12 cellular contexts compared by ENCODE assay signal in the genomic region with DNA sequence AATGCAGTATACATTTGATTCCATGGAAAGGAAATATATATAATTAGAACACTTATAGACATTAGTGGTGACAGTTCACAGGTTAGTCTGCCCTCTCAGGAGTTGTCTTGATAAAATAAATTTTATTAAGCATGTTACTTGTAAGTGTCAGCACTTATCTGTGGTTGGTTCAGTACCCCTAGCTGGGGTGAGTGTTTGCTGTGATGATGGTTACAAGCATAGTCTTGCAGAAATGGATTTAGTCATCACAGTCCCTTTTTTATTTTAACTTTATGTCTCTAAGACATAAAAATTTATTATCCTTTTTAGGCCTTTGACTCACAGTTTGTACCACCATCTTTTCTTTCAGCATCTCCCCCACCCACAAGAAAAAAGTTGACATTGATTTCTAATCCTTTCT. TPM values are rescaled to one million over a fixed set of nuclear protein-coding genes. Genes with fewer than 3 reads are reported as not detected.
A peak's percentile ranks its signal among the peaks of the same experiment; 100 is the strongest.
DNase-seq lines count a peak whose midpoint lies in the region; FAIRE-seq and TF ChIP-seq lines count a peak whose summit lies in the region.
"Had no signal": no experiment of that assay in that cellular context is flagged by ENCODE, and none has a peak within 500 bp of the region (broad histone marks: within the 10 kb centered on the region; RNA-seq: fewer than 3 reads in every experiment).

No MANE protein-coding gene starts in this region.

- peaks cover 8% of the 10 kb centered on the region for H3K36me3 Mint-ChIP-seq in activated naive CD4-positive, alpha-beta T cell treated with anti-CD3 and anti-CD28 coated beads, Interleukin-2, amount 50 U/mL, for 24 hours
- peaks cover 31% of the 10 kb centered on the region for H3K36me3 Mint-ChIP-seq in T-helper 2 cell treated with Interferon-gamma antibody and Interleukin-4, amounts not matched to agents 5 μg/mL and 100 μg/mL, for 36 hours (ENCODE audit: low read depth)
- peaks cover 0 to 9% (median 3%) of the 10 kb centered on the region in 3 donors for H3K36me3 Mint-ChIP-seq in immature natural killer cell

- no peaks in the 10 kb centered on the region for H3K9me3 ChIP-seq in transverse colon
- H3K9me3 ChIP-seq: BE2C, pancreas had no signal

- in situ Hi-C loops in transverse colon (cut with MboI; ENCODE audit: low pct_ligation_motif_present in 1 of 4, low pct_unique_long_range_greater_than_20kb in 1 of 4, low sequenced_read_pairs in 3 of 4): no loop called here

- intact Hi-C loops in transverse colon (cut with DNase I; ENCODE audit: low total_unique reads): no loop called here

- H3K36me3 ChIP-seq in transverse colon: no peaks in the 10 kb centered on the region
- H3K36me3 ChIP-seq: BE2C, pancreas had no signal

- H3K27ac ChIP-seq in transverse colon: peak overlapping the region; percentile 66 to 76 (median 70)

- no peak for FAIRE-seq in RCC 7860 (lab: Jason Lieb, UNC)
- FAIRE-seq: endometrium, pancreas had no signal

- no peak for TF ChIP-seq EP300 in transverse colon (IDR thresholded peaks at IDR 0.05; ENCODE audit: low read depth)

- H3K4me1 ChIP-seq in transverse colon: peaks cover 45 to 81% (median 52%) of the 10 kb centered on the region in 4 donors
- H3K4me1 ChIP-seq: BE2C had no signal

- TF ChIP-seq POLR2A in transverse colon (IDR thresholded peaks at IDR 0.05): no peak

- no peak overlapping the region for H3K4me3 ChIP-seq in transverse colon
- H3K4me3 ChIP-seq: pancreas had no signal

- H3K27me3 ChIP-seq in transverse colon: no peaks in the 10 kb centered on the region
- H3K27me3 ChIP-seq: BE2C, pancreas had no signal

- peaks cover 92% of the 10 kb centered on the region for H3K4me1 Mint-ChIP-seq in activated naive CD4-positive, alpha-beta T cell treated with anti-CD3 and anti-CD28 coated beads, Interleukin-2, amount 50 U/mL, for 24 hours
- H3K4me1 Mint-ChIP-seq in T-helper 2 cell treated with Interferon-gamma antibody and Interleukin-4, amounts not matched to agents 5 μg/mL and 100 μg/mL, for 36 hours (ENCODE audit: low read depth): peaks cover 86% of the 10 kb centered on the region
- H3K4me1 Mint-ChIP-seq in immature natural killer cell: peaks cover 92 to 96% of the 10 kb centered on the region in 2 donors

- no peaks in the 10 kb centered on the region for H3K27me3 Mint-ChIP-seq in activated naive CD4-positive, alpha-beta T cell treated with anti-CD3 and anti-CD28 coated beads, Interleukin-2, amount 50 U/mL, for 24 hours
- no peaks in the 10 kb centered on the region for H3K27me3 Mint-ChIP-seq in T-helper 2 cell treated with Interferon-gamma antibody and Interleukin-4, amounts not matched to agents 5 μg/mL and 100 μg/mL, for 36 hours (ENCODE audit: low read depth)
- H3K27me3 Mint-ChIP-seq in immature natural killer cell (ENCODE audit: low read depth in 3 of 3): peaks cover 0 to 19% (median 5%) of the 10 kb centered on the region in 3 donors

- H3K9me3 Mint-ChIP-seq in activated naive CD4-positive, alpha-beta T cell treated with anti-CD3 and anti-CD28 coated beads, Interleukin-2, amount 50 U/mL, for 24 hours: no peaks in the 10 kb centered on the region
- no peaks in the 10 kb centered on the region for H3K9me3 Mint-ChIP-seq in T-helper 2 cell treated with Interferon-gamma antibody and Interleukin-4, amounts not matched to agents 5 μg/mL and 100 μg/mL, for 36 hours
- H3K9me3 Mint-ChIP-seq in immature natural killer cell: no peaks in the 10 kb centered on the region

- H3K4me3 Mint-ChIP-seq in activated naive CD4-positive, alpha-beta T cell treated with anti-CD3 and anti-CD28 coated beads, Interleukin-2, amount 50 U/mL, for 24 hours: peak overlapping the region; percentile 83
- H3K4me3 Mint-ChIP-seq in T-helper 2 cell treated with Interferon-gamma antibody and Interleukin-4, amounts not matched to agents 5 μg/mL and 100 μg/mL, for 36 hours: peak overlapping the region; percentile 87
- peak overlapping the region; percentile 82 to 88 (median 84) for H3K4me3 Mint-ChIP-seq in immature natural killer cell

- no peak for DNase-seq in activated naive CD4-positive, alpha-beta T cell (lab: John Stamatoyannopoulos, UW)
- no peak for DNase-seq in T-helper 2 cell treated with Interferon-gamma antibody and Interleukin-4, amounts not matched to agents 5 μg/mL and 100 μg/mL, for 36 hours (ENCODE audit: low spot score)
- DNase-seq in immature natural killer cell: no peak
- DNase-seq in transverse colon: no peak
- DNase-seq in MV-4-11 (lab: John Stamatoyannopoulos, UW): no peak
- no peak for DNase-seq in cerebellar nuclear complex (lab: John Stamatoyannopoulos, UW)
- DNase-seq in RCC 7860 (ENCODE audit: low spot score): no peak
- DNase-seq: NCI-H446 treated with DMSO at 0.1 percent for 48 hours, pancreas had no signal

- H3K27ac Mint-ChIP-seq in activated naive CD4-positive, alpha-beta T cell treated with anti-CD3 and anti-CD28 coated beads, Interleukin-2, amount 50 U/mL, for 24 hours: peak overlapping the region; percentile 96
- H3K27ac Mint-ChIP-seq in T-helper 2 cell treated with Interferon-gamma antibody and Interleukin-4, amounts not matched to agents 5 μg/mL and 100 μg/mL, for 36 hours: peak overlapping the region; percentile 99
- peak overlapping the region; percentile 94 to 99 (median 98) for H3K27ac Mint-ChIP-seq in immature natural killer cell

- no peak for TF ChIP-seq CTCF in transverse colon (IDR thresholded peaks at IDR 0.05)

RNA-seq across cellular contexts. Expression of a gene that starts 52.1 kb away (rescaled TPM):
- 10 to 100 TPM; 10.7 to 22.1 (median 16.2) TPM for polyA plus RNA-seq in immature natural killer cell
- total RNA-seq in transverse colon: 10 to 100 TPM; 42.2 to 74.1 (median 59.9) TPM
